ENCODE assay signal across 10 cellular contexts in genomic region chr19:50486823-50487515, GRCh38. TPM values are rescaled to one million over a fixed set of nuclear protein-coding genes. Genes with fewer than 3 reads are reported as not detected.
DNase-seq lines count a peak whose midpoint lies in the region; ATAC-seq, FAIRE-seq and TF ChIP-seq lines count a peak whose summit lies in the region.
"Had no signal": no experiment of that assay in that cellular context is flagged by ENCODE, and none has a peak within 500 bp of the region (broad histone marks: within the 10 kb centered on the region; RNA-seq: fewer than 3 reads in every experiment).

No MANE protein-coding gene starts in this region.

- peaks cover 31% of the 10 kb centered on the region for H3K27me3 Mint-ChIP-seq in osteocyte (ENCODE audit: unreplicated experiment)

- DNase-seq in AG04450 (ENCODE audit: low read depth, low spot score) (no peak), H54 (ENCODE audit: insufficient read length, low spot score) (peak; percentile 53), T-helper 9 cell (peak; percentile 49), ecto neural progenitor cell (ENCODE audit: low spot score) (peak; percentile 73), osteocyte (ENCODE audit: extremely low spot score, unreplicated experiment) (peak; percentile 81), T1000 (lab: John Stamatoyannopoulos, UW) (no peak)

- H3K36me3 Mint-ChIP-seq in osteocyte (ENCODE audit: unreplicated experiment) = peaks cover 16% of the 10 kb centered on the region

- H3K4me3 ChIP-seq in AG04450 (ENCODE audit: low read depth, low read length) = no peak overlapping the region
- H3K4me3 ChIP-seq: HAP-1 had no signal

- H3K9me3 ChIP-seq in AG04450 (ENCODE audit: control insufficient read depth, insufficient read depth, low read length) = peaks cover 14% of the 10 kb centered on the region

- no peak overlapping the region for H3K27ac Mint-ChIP-seq in osteocyte (ENCODE audit: unreplicated experiment)

- TF ChIP-seq CTCF in AG04450 (IDR thresholded peaks at IDR 0.05; ENCODE audit: low read depth, low read length) (peak; percentile 45), osteocyte (IDR thresholded peaks at IDR 0.05) (peak; percentile 51)

- H3K9me3 Mint-ChIP-seq in osteocyte (ENCODE audit: unreplicated experiment) = no peaks in the 10 kb centered on the region

- CTCF ChIA-PET in AG04450 (lab: Charles Lee) = interaction anchor here (1.1 kb wide), 1 partner anchor 86 kb away, joined by 7 read pairs; no protein-coding TSS in a partner anchor

- peaks cover 5% of the 10 kb centered on the region for H3K4me1 Mint-ChIP-seq in osteocyte (ENCODE audit: unreplicated experiment)

- POLR2A ChIA-PET in AG04450 (lab: Yijun Ruan, JAX) = no interaction called here

- H3K27me3 ChIP-seq in AG04450 (ENCODE audit: control insufficient read depth, insufficient read depth, low read length) = peaks cover 29% of the 10 kb centered on the region

- ATAC-seq in GM19455 (IDR thresholded peaks at IDR 0.05; ENCODE audit: unreplicated experiment) = no peak
- no peak for ATAC-seq in HG03159 (IDR thresholded peaks at IDR 0.05; ENCODE audit: unreplicated experiment)

- no peak overlapping the region for H3K27ac ChIP-seq in AG04450 (ENCODE audit: low read depth, low read length)

- H3K4me3 Mint-ChIP-seq in osteocyte (ENCODE audit: unreplicated experiment) = no peak overlapping the region

- no peak for TF ChIP-seq POLR2A in H54 (IDR thresholded peaks at IDR 0.05; ENCODE audit: low read depth, low read length)

- FAIRE-seq in H54 (lab: Jason Lieb, UNC) = no peak

RNA-seq across cellular contexts. Expression of gene GARIN5A, which starts 10.3 kb away (rescaled TPM):
- 0.32 and 0.48 TPM in 2 replicates for polyA plus RNA-seq in AG04450 (2011; rRNA removed)
- polyA minus RNA-seq in AG04450 (2011; rRNA and poly(A)+ RNA removed) = 0.35 TPM in 1 of 2 replicates, not detected in the other
- 1.8 and 2.0 TPM in 2 replicates for total RNA-seq in osteocyte

RNA-seq across cellular contexts. Expression of gene EMC10, which starts 10.7 kb away (rescaled TPM):
- 45.4 and 57.2 TPM in 2 replicates for polyA plus RNA-seq in AG04450 (2011; rRNA removed)
- 7.7 and 11.6 TPM in 2 replicates for polyA minus RNA-seq in AG04450 (2011; rRNA and poly(A)+ RNA removed)
- 166 and 172 TPM in 2 replicates for total RNA-seq in osteocyte

RNA-seq across cellular contexts. Expression of gene JOSD2, which starts 24.0 kb away (rescaled TPM):
- 19.6 and 30.7 TPM in 2 replicates for polyA plus RNA-seq in AG04450 (2011; rRNA removed)
- polyA minus RNA-seq in AG04450 (2011; rRNA and poly(A)+ RNA removed) = 2.8 and 4.0 TPM in 2 replicates
- 43.7 and 46.9 TPM in 2 replicates for total RNA-seq in osteocyte

RNA-seq across cellular contexts. Expression of gene ASPDH, which starts 26.7 kb away (rescaled TPM):
- polyA plus RNA-seq in AG04450 (2011; rRNA removed) = not detected in 2 replicates
- not detected in 2 replicates for polyA minus RNA-seq in AG04450 (2011; rRNA and poly(A)+ RNA removed)
- not detected in 2 replicates for total RNA-seq in osteocyte
- polyA plus RNA-seq: esophagus had no signal

RNA-seq across cellular contexts. Expression of gene MYBPC2, which starts 54.3 kb away (rescaled TPM):
- not detected in 2 replicates for polyA plus RNA-seq in AG04450 (2011; rRNA removed)
- polyA minus RNA-seq in AG04450 (2011; rRNA and poly(A)+ RNA removed) = not detected in 2 replicates
- total RNA-seq in osteocyte = not detected in 2 replicates

Comparison
In these comparisons a context has a peak if more than half of its experiments do, and no peak if none do; other contexts are left out.
1. DNase-seq: peak in H54 (single experiment), T-helper 9 cell (single experiment), ecto neural progenitor cell (single experiment) and osteocyte (single experiment); none in AG04450 (single experiment) and T1000 (single experiment).